9 cellular contexts compared by ENCODE assay signal in genomic region chr15:80093854-80094418, GRCh38. TPM values are rescaled to one million over a fixed set of nuclear protein-coding genes. Genes with fewer than 3 reads are reported as not detected.
DNase-seq lines count a peak whose midpoint lies in the region; ATAC-seq and TF ChIP-seq lines count a peak whose summit lies in the region.
"Had no signal": no experiment of that assay in that cellular context is flagged by ENCODE, and none has a peak within 500 bp of the region (broad histone marks: within the 10 kb centered on the region; RNA-seq: fewer than 3 reads in every experiment).

No MANE protein-coding gene starts in this region.

- no peak overlapping the region for H3K4me3 ChIP-seq in psoas muscle
- H3K4me3 ChIP-seq: GM12878 had no signal

- WGBS in psoas muscle, 3 donors: 39 to 57% (median 40%) methylated on average over 5 of the region's 5 CpGs

- H3K9me3 Mint-ChIP-seq in effector memory CD8-positive, alpha-beta T cell: no peaks in the 10 kb centered on the region

- no peak overlapping the region for H3K4me3 Mint-ChIP-seq in effector memory CD8-positive, alpha-beta T cell

- peak; percentile 12 for DNase-seq in ELF-1 (ENCODE audit: low read depth, low spot score)
- peak; percentile 44 for DNase-seq in NCI-H2171 (lab: John Stamatoyannopoulos, UW)
- DNase-seq in effector memory CD8-positive, alpha-beta T cell: no peak
- DNase-seq in psoas muscle: peak in 1 of 2 donors; percentile 75
- no peak for DNase-seq in activated effector memory CD4-positive, alpha-beta T cell treated with Interleukin-2 at 50 U/mL for 16 hours
- no peak for DNase-seq in NCI-H1694 (lab: John Stamatoyannopoulos, UW)
- no peak for DNase-seq in HK-2 (ENCODE audit: unreplicated experiment)

- H3K9me3 ChIP-seq in psoas muscle: no peaks in the 10 kb centered on the region

- no peaks in the 10 kb centered on the region for H3K36me3 ChIP-seq in psoas muscle (ENCODE audit: insufficient read depth in 1 of 2, low read depth in 1 of 2)

- H3K27me3 Mint-ChIP-seq in effector memory CD8-positive, alpha-beta T cell: no peaks in the 10 kb centered on the region

- H3K36me3 Mint-ChIP-seq in effector memory CD8-positive, alpha-beta T cell (ENCODE audit: insufficient read depth): peaks cover 12% of the 10 kb centered on the region

- no peaks in the 10 kb centered on the region for H3K27me3 ChIP-seq in psoas muscle (ENCODE audit: insufficient read depth in 3 of 3, low read length in 2 of 3)

- TF ChIP-seq CTCF in psoas muscle (IDR thresholded peaks at IDR 0.05): no peak

- peak overlapping the region; percentile 32 for H3K27ac ChIP-seq in psoas muscle

- H3K4me1 ChIP-seq in psoas muscle: peaks cover 48% of the 10 kb centered on the region

- H3K4me1 Mint-ChIP-seq in effector memory CD8-positive, alpha-beta T cell (ENCODE audit: low read depth in 2 of 2): peaks cover 15 to 53% of the 10 kb centered on the region in 2 donors

- intact Hi-C loops in psoas muscle (cut with DNase I): no loop called here

- peak; percentile 27 for ATAC-seq in effector memory CD8-positive, alpha-beta T cell (replicated peaks)
- ATAC-seq in psoas muscle: peak; percentile 77 to 89 (median 84)
- no peak for ATAC-seq in GM21367 (IDR thresholded peaks at IDR 0.05; ENCODE audit: unreplicated experiment)
- ATAC-seq: GM12878 had no signal

- peak overlapping the region in 1 of 2 donors; percentile 15 for H3K27ac Mint-ChIP-seq in effector memory CD8-positive, alpha-beta T cell

RNA-seq across cellular contexts. Expression of gene ZFAND6, which starts 34.5 kb away (rescaled TPM):
- total RNA-seq in psoas muscle: 100 to 1,000 TPM in 1 of 4 donors, 10 to 100 TPM in 3; 66.3 to 102 (median 86.8) TPM
- 100 to 1,000 TPM in 1 of 3 donors, 10 to 100 TPM in 2; 67.6 to 125 (median 78.8) TPM for polyA plus RNA-seq in psoas muscle

RNA-seq across cellular contexts. Expression of gene FAH, which starts 58.9 kb away (rescaled TPM):
- 10 to 100 TPM; 14.0 to 60.2 (median 35.7) TPM for total RNA-seq in psoas muscle
- polyA plus RNA-seq in psoas muscle: 10 to 100 TPM in 2 of 3 donors, 1 to 10 TPM in 1; 9.1 to 20.7 (median 11.3) TPM

Comparison
In these comparisons a context has a peak if more than half of its experiments do, and no peak if none do; other contexts are left out.
1. DNase-seq: peak in ELF-1 (single experiment) and NCI-H2171 (single experiment); none in effector memory CD8-positive, alpha-beta T cell (0 of 3), activated effector memory CD4-positive, alpha-beta T cell treated with Interleukin-2 at 50 U/mL for 16 hours (single experiment), NCI-H1694 (single experiment) and HK-2 (single experiment).